21 cellular contexts compared by ENCODE assay signal in genomic region chr6:160379464-160379863, GRCh38. TPM values are rescaled to one million over a fixed set of nuclear protein-coding genes. Genes with fewer than 3 reads are reported as not detected.
A peak's percentile ranks its signal among the peaks of the same experiment; 100 is the strongest.
DNase-seq lines count a peak whose midpoint lies in the region; ATAC-seq and TF ChIP-seq lines count a peak whose summit lies in the region.
"Had no signal": no experiment of that assay in that cellular context is flagged by ENCODE, and none has a peak within 500 bp of the region (broad histone marks: within the 10 kb centered on the region; RNA-seq: fewer than 3 reads in every experiment).

No MANE protein-coding gene starts in this region.

- no peak for DNase-seq in left cardiac atrium
- no peak for DNase-seq in Right ventricle myocardium superior
- DNase-seq in cardiac fibroblast (ENCODE audit: low read depth in 2 of 2) = peak; percentile 74 to 76
- no peak for DNase-seq in left lobe of liver (ENCODE audit: low spot score)
- no peak for DNase-seq in epidermal melanocyte (ENCODE audit: insufficient read length, low spot score)
- DNase-seq in GOT3 (lab: John Stamatoyannopoulos, UW) = no peak
- no peak for DNase-seq in D341Med (ENCODE audit: low spot score)
- DNase-seq: 8988T; activated CD4-positive, alpha-beta T cell treated with anti-CD3 and anti-CD28 coated beads for 4 hours; activated CD8-positive, alpha-beta memory T cell treated with anti-CD3 and anti-CD28 coated beads, Interleukin-2, amount 50 U/mL, for 48 hours; activated naive CD4-positive, alpha-beta T cell treated with anti-CD3 and anti-CD28 coated beads, Interleukin-2, amount 10 ng/mL, durations not matched to agents 7 days and 5 days; CD8-positive, alpha-beta T cell; effector CD4-positive, alpha-beta T cell; HFFc6; midbrain; sigmoid colon; stimulated activated CD4-positive, alpha-beta T cell treated with anti-CD3 and anti-CD28 coated beads, Interleukin-4, amount 100 ng/mL, for 1 hour; T1000 had no signal

- peak; percentile 21 to 57 for ATAC-seq in left cardiac atrium
- ATAC-seq in Right ventricle myocardium superior (ENCODE audit: poor library complexity) = no peak
- peak; percentile 46 for ATAC-seq in left lobe of liver
- ATAC-seq in GM18873 (IDR thresholded peaks at IDR 0.05; ENCODE audit: low FRiP score, unreplicated experiment) = no peak
- ATAC-seq: CD8-positive, alpha-beta T cell had no signal

- no peak for TF ChIP-seq CTCF in cardiac fibroblast (IDR thresholded peaks at IDR 0.05; ENCODE audit: low read depth, low read length)

- intact Hi-C loops in left cardiac atrium (cut with DNase I) (no loop called here), Right ventricle myocardium superior (cut with DNase I) (no loop called here)

- H3K4me3 ChIP-seq in cardiac fibroblast (replicated peaks in 1 of 2; ENCODE audit: low read depth in 2 of 2, low read length in 2 of 2) = no peak overlapping the region
- H3K4me3 ChIP-seq: cardiac muscle cell, sigmoid colon, SJSA1 had no signal

RNA-seq across cellular contexts. Expression of gene SLC22A3, which starts 31.3 kb away (rescaled TPM):
- 1 to 10 TPM; 2.1 to 5.2 TPM for total RNA-seq in left cardiac atrium
- 1.2 TPM for total RNA-seq in Right ventricle myocardium superior
- total RNA-seq in left lobe of liver = 34.5 TPM
- total RNA-seq: CD8-positive, alpha-beta T cell; HFFc6; SJSA1 had no signal

Comparison
In these comparisons a context has a peak if more than half of its experiments do, and no peak if none do; other contexts are left out.
1. ATAC-seq: peak in left cardiac atrium (2 of 2) and left lobe of liver (single experiment); none in Right ventricle myocardium superior (single experiment) and GM18873 (single experiment).
2. DNase-seq: peak in cardiac fibroblast (2 of 2); none in left cardiac atrium (single experiment), Right ventricle myocardium superior (single experiment), left lobe of liver (single experiment), epidermal melanocyte (single experiment), GOT3 (single experiment) and D341Med (single experiment).